8 cellular contexts compared by ENCODE assay signal in genomic region chr20:3716195-3716834, GRCh38. TPM values are rescaled to one million over a fixed set of nuclear protein-coding genes. Genes with fewer than 3 reads are reported as not detected.
DNase-seq lines count a peak whose midpoint lies in the region; ATAC-seq and TF ChIP-seq lines count a peak whose summit lies in the region.

No MANE protein-coding gene starts in this region.

- H2AFZ ChIP-seq in OCI-LY7 (ENCODE audit: low read length) = no peak overlapping the region

- H3K36me3 ChIP-seq in OCI-LY7 (ENCODE audit: insufficient read depth, low read length) = no peaks in the 10 kb centered on the region
- no peaks in the 10 kb centered on the region for H3K36me3 ChIP-seq in right lobe of liver
- no peaks in the 10 kb centered on the region for H3K36me3 ChIP-seq in upper lobe of right lung

- ATAC-seq in right lobe of liver (peak; percentile 67 to 78 (median 73)), upper lobe of right lung (peak; percentile 54), GM18873 (IDR thresholded peaks at IDR 0.05; ENCODE audit: low FRiP score, unreplicated experiment) (no peak), GM19324 (IDR thresholded peaks at IDR 0.05; ENCODE audit: low FRiP score, unreplicated experiment) (no peak)

- H3K4me3 ChIP-seq in HFF-Myc (replicated peaks; ENCODE audit: low read depth, low read length) (no peak overlapping the region), OCI-LY7 (ENCODE audit: low read depth, low read length, poor library complexity, severe bottlenecking) (no peak overlapping the region), right lobe of liver (no peak overlapping the region), upper lobe of right lung (no peak overlapping the region)

- no peaks in the 10 kb centered on the region for H4K20me1 ChIP-seq in OCI-LY7 (ENCODE audit: insufficient read depth, low read length)

- POLR2A ChIA-PET in OCI-LY7 (lab: Charles Lee) = interaction anchor here (0.6 to 1.1 kb wide), 2 partner anchors 52 to 392 kb away, joined by 3 read pairs; no protein-coding TSS in a partner anchor

- BruUV-seq in OCI-LY7 (replicated peaks; lab: Mats Ljungman, UMichigan) = no TSS peak

- TF ChIP-seq CTCF in HFF-Myc (IDR thresholded peaks at IDR 0.05; ENCODE audit: low read depth, low read length, missing control alignments) = peak; percentile 92
- peak; percentile 87 for TF ChIP-seq CTCF in OCI-LY7 (conservative IDR thresholded peaks at IDR 0.05; ENCODE audit: low read length)
- TF ChIP-seq CTCF in right lobe of liver (IDR thresholded peaks at IDR 0.05) = peak; percentile 45 to 76 (median 66)
- peak; percentile 67 for TF ChIP-seq CTCF in upper lobe of right lung (IDR thresholded peaks at IDR 0.05)

- no peak overlapping the region for H3K4me2 ChIP-seq in OCI-LY7 (ENCODE audit: low read length)

- H3K27me3 ChIP-seq in right lobe of liver (no peaks in the 10 kb centered on the region), upper lobe of right lung (peaks cover 6% of the 10 kb centered on the region)

- no peak for TF ChIP-seq POLR2A in right lobe of liver (IDR thresholded peaks at IDR 0.05)

- DNase-seq in DMS53 (lab: John Stamatoyannopoulos, UW) (peak; percentile 78), HFF-Myc (ENCODE audit: extremely low read depth, low read depth) (no peak), OCI-LY7 (ENCODE audit: low spot score) (peak; percentile 74), cerebellar cortex (ENCODE audit: low spot score) (peak; percentile 53), right lobe of liver (peak in 1 of 3 donors; percentile 37), upper lobe of right lung (peak; percentile 60)

- H3K9me3 ChIP-seq in OCI-LY7 (ENCODE audit: low read length) (no peaks in the 10 kb centered on the region), right lobe of liver (no peaks in the 10 kb centered on the region), upper lobe of right lung (no peaks in the 10 kb centered on the region)

- no peaks in the 10 kb centered on the region for H3K9me2 ChIP-seq in OCI-LY7 (ENCODE audit: insufficient read depth, low read length)

- intact Hi-C loops in OCI-LY7 (cut with micrococcal nuclease; ENCODE audit: unreplicated experiment) (loop anchor here (1.0 to 10.0 kb wide), 4 partner anchors 52 to 368 kb away; partner anchors contain the start of gene SPEF1), right lobe of liver (cut with DNase I) (no loop called here), upper lobe of right lung (cut with DNase I) (no loop called here)

- WGBS in right lobe of liver (ENCODE audit: insufficient coverage, low coverage, low lambda C conversion rate, missing lambda C conversion rate) = 40% methylated on average over 2 of the region's 4 CpGs

- CTCF ChIA-PET in OCI-LY7 (lab: Charles Lee; ENCODE audit: unreplicated experiment) = interaction anchor here (1.2 kb wide), 1 partner anchor 52 kb away, joined by 16 read pairs; the partner anchor contains the start of gene ADISSP

- no peak overlapping the region for H3K27ac ChIP-seq in OCI-LY7 (ENCODE audit: low read depth, low read length, poor library complexity, severe bottlenecking)
- H3K27ac ChIP-seq in right lobe of liver = no peak overlapping the region
- H3K27ac ChIP-seq in upper lobe of right lung = no peak overlapping the region

- H3K79me2 ChIP-seq in OCI-LY7 (ENCODE audit: insufficient read depth, low read depth, low read length) = no peaks in the 10 kb centered on the region

- H3K4me1 ChIP-seq in OCI-LY7 (ENCODE audit: insufficient read depth, low read length, poor library complexity, severe bottlenecking) (peaks cover 13% of the 10 kb centered on the region), right lobe of liver (no peaks in the 10 kb centered on the region), upper lobe of right lung (peaks cover 4% of the 10 kb centered on the region)

RNA-seq across cellular contexts. Expression of gene SIGLEC1, which starts 3.9 kb away (rescaled TPM):
- total RNA-seq in OCI-LY7 (2014; rRNA removed; shearing (Covaris generic)) = not detected in 2 replicates
- total RNA-seq in OCI-LY7 (2022) = 0.11 TPM in 1 of 2 replicates, not detected in the other
- 10 to 100 TPM in 2 of 6 experiments, 1 to 10 TPM in 4; 2.6 to 13.9 (median 5.7) TPM for total RNA-seq in right lobe of liver
- 53.6 TPM for total RNA-seq in upper lobe of right lung

RNA-seq across cellular contexts. Expression of gene HSPA12B, which starts 16.2 kb away (rescaled TPM):
- total RNA-seq in OCI-LY7 (2014; rRNA removed; shearing (Covaris generic)) = not detected in 2 replicates
- total RNA-seq in OCI-LY7 (2022) (not detected in 2 replicates), right lobe of liver (1 to 10 TPM in 3 of 6 experiments, under 1 TPM in 3; 0.46 to 2.2 (median 0.97) TPM), upper lobe of right lung (33.7 TPM)

RNA-seq across cellular contexts. Expression of gene ADAM33, which starts 34.5 kb away (rescaled TPM):
- total RNA-seq in OCI-LY7 (2014; rRNA removed; shearing (Covaris generic)) = not detected in 2 replicates
- total RNA-seq in OCI-LY7 (2022) (not detected in 2 replicates), right lobe of liver (under 1 TPM; 0.24 to 0.51 (median 0.45) TPM), upper lobe of right lung (11.0 TPM)

RNA-seq across cellular contexts. Expression of gene ADISSP, which starts 51.2 kb away (rescaled TPM):
- total RNA-seq in OCI-LY7 (2014; rRNA removed; shearing (Covaris generic)) = 62.1 and 66.7 TPM in 2 replicates
- total RNA-seq in OCI-LY7 (2022) = 58.7 and 64.4 TPM in 2 replicates
- total RNA-seq in right lobe of liver = 10 to 100 TPM in 3 of 6 experiments, 1 to 10 TPM in 3; 9.6 to 11.7 (median 9.9) TPM
- 23.3 TPM for total RNA-seq in upper lobe of right lung

RNA-seq across cellular contexts. Expression of gene GFRA4, which starts 53.1 kb away (rescaled TPM):
- not detected in 2 replicates for total RNA-seq in OCI-LY7 (2014; rRNA removed; shearing (Covaris generic))
- total RNA-seq in OCI-LY7 (2022) (not detected in 2 replicates), right lobe of liver (not detected), upper lobe of right lung (not detected)

Comparison
In these comparisons a context has a peak if more than half of its experiments do, and no peak if none do; other contexts are left out.
1. ATAC-seq: peak in right lobe of liver (4 of 4) and upper lobe of right lung (single experiment); none in GM18873 (single experiment) and GM19324 (single experiment).
2. RNA of gene HSPA12B, which starts 16.2 kb away (total RNA-seq): 33.7 TPM in upper lobe of right lung (single experiment); 0.46 to 2.2 TPM in right lobe of liver and not detected in OCI-LY7; every median in the first group is over 10 times any median in the second.
3. Peak in every context shown above with its lines, with median percentiles within 50 percentile points of each other: CTCF ChIP-seq.